12 cellular contexts compared by ENCODE assay signal in genomic region chr6:88493717-88494116, GRCh38.
DNase-seq lines count a peak whose midpoint lies in the region; ATAC-seq, FAIRE-seq and TF ChIP-seq lines count a peak whose summit lies in the region.
"Had no signal": no experiment of that assay in that cellular context is flagged by ENCODE, and none has a peak within 500 bp of the region (broad histone marks: within the 10 kb centered on the region; RNA-seq: fewer than 3 reads in every experiment).

No MANE protein-coding gene starts in this region.

- FAIRE-seq in urothelium cell line (lab: Jason Lieb, UNC): no peak
- FAIRE-seq in H54 (lab: Jason Lieb, UNC): no peak

- CTCF ChIA-PET in GM10248 (lab: Yijun Ruan, JAX): interaction anchor here (0.9 to 2.4 kb wide), 4 partner anchors 20 to 268 kb away, joined by 3 to 13 read pairs (median 4); no protein-coding TSS in a partner anchor

- no peak for TF ChIP-seq CTCF in GM10248 (IDR thresholded peaks at IDR 0.05; ENCODE audit: control extremely low read depth, extremely low read depth, low read depth, missing control alignments)

- TF ChIP-seq POLR2A in H54 (IDR thresholded peaks at IDR 0.05; ENCODE audit: low read depth, low read length): no peak

- POLR2A ChIA-PET in GM10248 (lab: Yijun Ruan, JAX): interaction anchor here (0.6 kb wide), 1 partner anchor 805 kb away, joined by 3 read pairs; no protein-coding TSS in a partner anchor

- DNase-seq in GM10248 (ENCODE audit: extremely low spot score): peak; percentile 15
- DNase-seq in urothelium cell line (ENCODE audit: low spot score): no peak
- DNase-seq in NOMO-1 treated with DMSO at 0.1 percent for 48 hours (lab: John Stamatoyannopoulos, UW; ENCODE audit: unreplicated experiment): no peak
- no peak for DNase-seq in H54 (ENCODE audit: insufficient read length, low spot score)
- DNase-seq in SIG-M5 treated with dmso at 0.1 percent for 504 hours (lab: John Stamatoyannopoulos, UW; ENCODE audit: unreplicated experiment): no peak
- DNase-seq: activated gamma-delta T cell treated with Interleukin-2 at 50 U/mL for 16 hours; NCI-H1092; NCI-H748 treated with DMSO at 0.1 percent for 48 hours; stimulated activated CD4-positive, alpha-beta T cell treated with anti-CD3 and anti-CD28 coated beads, Interleukin-4, amount 100 ng/mL, for 4 hours had no signal

- ATAC-seq in GM19324 (IDR thresholded peaks at IDR 0.05; ENCODE audit: low FRiP score, unreplicated experiment): peak; percentile 29
- ATAC-seq in HG02623 (IDR thresholded peaks at IDR 0.05; ENCODE audit: unreplicated experiment): peak; percentile 48
- ATAC-seq in HG03432 (IDR thresholded peaks at IDR 0.05; ENCODE audit: unreplicated experiment): peak; percentile 54
